9 cellular contexts compared by ENCODE assay signal in the genomic region with DNA sequence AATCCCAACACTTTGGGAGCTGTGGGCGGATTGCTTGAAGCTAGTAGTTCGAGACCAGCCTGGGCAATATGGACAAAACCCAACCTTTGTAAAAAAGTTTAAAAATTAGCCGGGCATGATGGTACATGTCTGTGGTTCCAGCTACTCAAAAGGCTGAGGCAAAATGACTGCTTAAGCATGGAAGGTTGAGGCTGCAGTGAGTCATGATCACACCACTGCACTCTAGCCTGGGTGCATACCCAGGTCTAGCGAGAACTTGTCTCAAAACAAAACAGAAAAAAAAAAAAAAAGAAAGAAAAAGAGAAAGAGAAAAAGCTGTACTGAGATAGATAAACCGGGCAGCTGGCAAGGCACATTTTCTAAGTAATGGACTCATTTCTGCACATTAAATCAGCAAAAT. TPM values are rescaled to one million over a fixed set of nuclear protein-coding genes. Genes with fewer than 3 reads are reported as not detected.
DNase-seq lines count a peak whose midpoint lies in the region; ATAC-seq, FAIRE-seq and TF ChIP-seq lines count a peak whose summit lies in the region.
"Had no signal": no experiment of that assay in that cellular context is flagged by ENCODE, and none has a peak within 500 bp of the region (broad histone marks: within the 10 kb centered on the region; RNA-seq: fewer than 3 reads in every experiment).

No MANE protein-coding gene starts in this region.

- H3K27ac ChIP-seq in keratinocyte (ENCODE audit: control insufficient read depth, insufficient read depth, low read length) = peak overlapping the region; percentile 84
- H3K27ac ChIP-seq in esophagus muscularis mucosa (replicated peaks in 1 of 4) = no peak overlapping the region

- TF ChIP-seq POLR2A in esophagus muscularis mucosa (IDR thresholded peaks at IDR 0.05; ENCODE audit: low read depth) = no peak

- intact Hi-C loops in esophagus muscularis mucosa (cut with DNase I) = no loop called here

- WGBS in esophagus muscularis mucosa = 86% methylated on average over 5 of the region's 5 CpGs

- H3K4me2 ChIP-seq in keratinocyte (ENCODE audit: control insufficient read depth, extremely low read depth, insufficient read depth, low read depth, low read length) = peak overlapping the region; percentile 79

- no peaks in the 10 kb centered on the region for H3K27me3 ChIP-seq in keratinocyte (ENCODE audit: control insufficient read depth, extremely low read depth, insufficient read depth, low read length)
- H3K27me3 ChIP-seq in esophagus muscularis mucosa = no peaks in the 10 kb centered on the region

- no peak for TF ChIP-seq EP300 in esophagus muscularis mucosa (IDR thresholded peaks at IDR 0.05)

- DNase-seq in ACHN (peak; percentile 76), keratinocyte (ENCODE audit: low read depth, low spot score) (peak; percentile 75), RPMI8226 (no peak), esophagus muscularis mucosa (ENCODE audit: extremely low spot score) (no peak), pons (ENCODE audit: low spot score) (no peak)
- peak; percentile 61 for DNase-seq in activated CD8-positive, alpha-beta memory T cell treated with anti-CD3 and anti-CD28 coated beads, Interleukin-2, amount 50 U/mL, for 48 hours

- H3K79me2 ChIP-seq in keratinocyte (ENCODE audit: control insufficient read depth, insufficient read depth, low read length) = peaks cover 91% of the 10 kb centered on the region

- peak overlapping the region; percentile 67 for H3K9ac ChIP-seq in keratinocyte (ENCODE audit: control insufficient read depth, extremely low read depth, insufficient read depth, low read length)

- no peak overlapping the region for H2AFZ ChIP-seq in keratinocyte (ENCODE audit: control insufficient read depth, low read length)

- H3K9me1 ChIP-seq in keratinocyte (ENCODE audit: control insufficient read depth, extremely low read depth, insufficient read depth, low read length) = no peaks in the 10 kb centered on the region

- FAIRE-seq in keratinocyte (lab: Jason Lieb, UNC) = peak; percentile 96
- FAIRE-seq: G401.6 had no signal

- TF ChIP-seq CTCF in keratinocyte (optimal IDR thresholded peaks at IDR 0.05 in 1 of 3, IDR thresholded peaks at IDR 0.05 in 1 of 3, conservative IDR thresholded peaks at IDR 0.05 in 1 of 3; ENCODE audit: extremely low read depth in 1 of 3, insufficient read depth in 2 of 3, low read length in 3 of 3) (no peak), esophagus muscularis mucosa (IDR thresholded peaks at IDR 0.05) (no peak)

- ATAC-seq in GM19468 (IDR thresholded peaks at IDR 0.05; ENCODE audit: extremely low read depth, unreplicated experiment) (peak; percentile 23), HG03520 (IDR thresholded peaks at IDR 0.05; ENCODE audit: unreplicated experiment) (peak; percentile 80)

- H3K36me3 ChIP-seq in keratinocyte (ENCODE audit: control insufficient read depth in 2 of 2, extremely low read depth in 1 of 2, insufficient read depth in 2 of 2, low read length in 2 of 2) (peaks cover 2 to 7% of the 10 kb centered on the region in 2 experiments), esophagus muscularis mucosa (peaks cover 0 to 17% (median 6%) of the 10 kb centered on the region in 4 donors)

- in situ Hi-C loops in ACHN (cut with HindIII; ENCODE audit: low pct_ligation_motif_present, low pct_unique_long_range_greater_than_20kb, low sequenced_read_pairs) = no loop called here

- H3K4me3 ChIP-seq in keratinocyte (ENCODE audit: control insufficient read depth in 2 of 3, extremely low read depth in 1 of 3, insufficient read depth in 2 of 3, low read depth in 1 of 3, low read length in 3 of 3) = peak overlapping the region in 2 of 3 experiments; percentile 50 to 55
- H3K4me3 ChIP-seq in esophagus muscularis mucosa = no peak overlapping the region

- dilution Hi-C loops in keratinocyte (cut with MboI; ENCODE audit: extremely low pct_ligation_motif_present, low sequenced_read_pairs) = no loop called here

- H3K9me3 ChIP-seq in keratinocyte (ENCODE audit: control insufficient read depth, low read depth, low read length) (no peaks in the 10 kb centered on the region), esophagus muscularis mucosa (no peaks in the 10 kb centered on the region)

- no peaks in the 10 kb centered on the region for H4K20me1 ChIP-seq in keratinocyte (ENCODE audit: control insufficient read depth, extremely low read depth, insufficient read depth, low read length)

- H3K4me1 ChIP-seq in keratinocyte (ENCODE audit: control insufficient read depth, extremely low read depth, insufficient read depth, low read length) = peaks cover 33% of the 10 kb centered on the region
- H3K4me1 ChIP-seq in esophagus muscularis mucosa = peaks cover 35 to 78% (median 71%) of the 10 kb centered on the region in 4 donors

RNA-seq across cellular contexts. Expression of a gene that starts 10.6 kb away (rescaled TPM):
- 85.5 to 128 TPM (median 88.0 TPM) in 3 replicates for polyA plus RNA-seq in keratinocyte
- 75.8 TPM for polyA plus RNA-seq in keratinocyte (2011; ENCODE audit: low read depth)
- 60.6 and 107 TPM in 2 replicates for polyA plus RNA-seq in keratinocyte (2011; cell fraction: cytosol; rRNA removed)
- polyA plus RNA-seq in keratinocyte (2011; cell fraction: nucleus; rRNA removed) = 38.6 and 53.1 TPM in 2 replicates
- polyA plus RNA-seq in keratinocyte (2012; ENCODE audit: low replicate concordance) = 59.8 and 73.1 TPM in 2 replicates
- 28.1 to 137 TPM (median 70.1 TPM) in 3 replicates for polyA minus RNA-seq in keratinocyte
- polyA minus RNA-seq in keratinocyte (2011; cell fraction: cytosol; rRNA and poly(A)+ RNA removed) = 79.6 TPM
- 29.1 and 55.6 TPM in 2 replicates for polyA minus RNA-seq in keratinocyte (2011; cell fraction: nucleus; rRNA and poly(A)+ RNA removed)
- 100 to 1,000 TPM; 141 to 201 (median 166) TPM for total RNA-seq in esophagus muscularis mucosa

RNA-seq across cellular contexts. Expression of a gene that starts 29.5 kb away (rescaled TPM):
- 51.9 to 56.9 TPM (median 53.8 TPM) in 3 replicates for polyA plus RNA-seq in keratinocyte
- 40.2 TPM for polyA plus RNA-seq in keratinocyte (2011; ENCODE audit: low read depth)
- polyA plus RNA-seq in keratinocyte (2011; cell fraction: cytosol; rRNA removed) = 48.9 and 65.1 TPM in 2 replicates
- 60.1 and 67.9 TPM in 2 replicates for polyA plus RNA-seq in keratinocyte (2011; cell fraction: nucleus; rRNA removed)
- polyA plus RNA-seq in keratinocyte (2012; ENCODE audit: low replicate concordance) = 13.1 and 37.9 TPM in 2 replicates
- 80.6 to 158 TPM (median 119 TPM) in 3 replicates for polyA minus RNA-seq in keratinocyte
- 75.2 TPM for polyA minus RNA-seq in keratinocyte (2011; cell fraction: cytosol; rRNA and poly(A)+ RNA removed)
- 61.6 and 130 TPM in 2 replicates for polyA minus RNA-seq in keratinocyte (2011; cell fraction: nucleus; rRNA and poly(A)+ RNA removed)
- 10 to 100 TPM; 22.0 to 37.4 (median 33.2) TPM for total RNA-seq in esophagus muscularis mucosa

Comparison
In these comparisons a context has a peak if more than half of its experiments do, and no peak if none do; other contexts are left out.
1. DNase-seq: peak in ACHN (single experiment), activated CD8-positive, alpha-beta memory T cell treated with anti-CD3 and anti-CD28 coated beads, Interleukin-2, amount 50 U/mL, for 48 hours (single experiment) and keratinocyte (single experiment); none in RPMI8226 (single experiment), esophagus muscularis mucosa (single experiment) and pons (single experiment).
2. H3K4me3 ChIP-seq: peak in keratinocyte (2 of 3); none in esophagus muscularis mucosa (0 of 4).